ENCODE assay signal across 8 cellular contexts in genomic region chr5:121503111-121503840, GRCh38.
DNase-seq lines count a peak whose midpoint lies in the region; TF ChIP-seq lines count a peak whose summit lies in the region.
"Had no signal": no experiment of that assay in that cellular context is flagged by ENCODE, and none has a peak within 500 bp of the region (broad histone marks: within the 10 kb centered on the region; RNA-seq: fewer than 3 reads in every experiment).

No MANE protein-coding gene starts in this region.

- no peaks in the 10 kb centered on the region for H3F3A ChIP-seq in PC-9 (ENCODE audit: insufficient read depth, low read depth)

- POLR2A ChIA-PET in PC-9 (lab: Charles Lee; ENCODE audit: unreplicated experiment): no interaction called here

- H3K79me2 ChIP-seq in PC-9 (ENCODE audit: low read depth): no peaks in the 10 kb centered on the region

- H4K20me1 ChIP-seq in PC-9 (ENCODE audit: insufficient read depth): no peaks in the 10 kb centered on the region

- H2AFZ ChIP-seq in PC-9: no peak overlapping the region

- H3K4me3 ChIP-seq in PC-9: no peak overlapping the region

- intact Hi-C loops in PC-9 (cut with micrococcal nuclease; ENCODE audit: unreplicated experiment): no loop called here

- H3K36me3 ChIP-seq in PC-9 (ENCODE audit: low read depth): no peaks in the 10 kb centered on the region

- DNase-seq in HT1080 (ENCODE audit: low read depth) (peak; percentile 6), PC-9 (peak; percentile 27 to 49), glomerular visceral epithelial cell (ENCODE audit: extremely low spot score) (peak; percentile 33), retina (peak; percentile 6), NCI-H2029 treated with DMSO at 0.1 percent for 48 hours (lab: John Stamatoyannopoulos, UW) (no peak), mucosa of gallbladder (ENCODE audit: low spot score) (no peak), GOT3 (lab: John Stamatoyannopoulos, UW) (no peak)
- DNase-seq: stimulated activated CD8-positive, alpha-beta memory T cell treated with anti-CD3 and anti-CD28 coated beads, Interleukin-4, amount 100 ng/mL, for 48 hours had no signal

- no peak for TF ChIP-seq CTCF in PC-9 (conservative IDR thresholded peaks at IDR 0.05)

- H3K27me3 ChIP-seq in PC-9 (ENCODE audit: insufficient read depth, low read depth): no peaks in the 10 kb centered on the region

- CTCF ChIA-PET in PC-9 (lab: Charles Lee): no interaction called here

- no peaks in the 10 kb centered on the region for H3K4me1 ChIP-seq in PC-9 (replicated peaks; ENCODE audit: insufficient read depth)

- H3K4me2 ChIP-seq in PC-9: no peak overlapping the region

- no TSS peak for BruUV-seq in PC-9 (replicated peaks; lab: Mats Ljungman, UMichigan)

- no peaks in the 10 kb centered on the region for H3K9me3 ChIP-seq in PC-9 (ENCODE audit: insufficient read depth, low read depth)

- no peak overlapping the region for H3K27ac ChIP-seq in PC-9

- no peaks in the 10 kb centered on the region for H3K9me2 ChIP-seq in PC-9 (ENCODE audit: insufficient read depth)

Comparison
In these comparisons a context has a peak if more than half of its experiments do, and no peak if none do; other contexts are left out.
1. DNase-seq: peak in HT1080 (single experiment), PC-9 (2 of 2), glomerular visceral epithelial cell (single experiment) and retina (single experiment); none in NCI-H2029 treated with DMSO at 0.1 percent for 48 hours (single experiment), mucosa of gallbladder (single experiment) and GOT3 (single experiment).